ENCODE assay signal across 7 cellular contexts in genomic region chr9:70204743-70205142, GRCh38. TPM values are rescaled to one million over a fixed set of nuclear protein-coding genes. Genes with fewer than 3 reads are reported as not detected.
DNase-seq lines count a peak whose midpoint lies in the region; FAIRE-seq and TF ChIP-seq lines count a peak whose summit lies in the region.
"Not testable (repeated sequence)": the region's sequence is repeated elsewhere in the genome, so short reads cannot be mapped to it uniquely, and the experiment has no call there.

No MANE protein-coding gene starts in this region.

- H3K18ac ChIP-seq in trophoblast cell (ENCODE audit: low read length), result not testable (repeated sequence)

- H3K4me2 ChIP-seq in keratinocyte (ENCODE audit: control insufficient read depth, extremely low read depth, insufficient read depth, low read depth, low read length), result peak overlapping the region; percentile 66
- not testable (repeated sequence) for H3K4me2 ChIP-seq in trophoblast cell (ENCODE audit: low read length)

- not testable (repeated sequence) for H3K27ac ChIP-seq in HUES64 (ENCODE audit: low read depth, low read length); trophoblast cell (ENCODE audit: low read depth, low read length)
- H3K27ac ChIP-seq in epithelial cell of prostate, result peak overlapping the region; percentile 62
- H3K27ac ChIP-seq in keratinocyte (ENCODE audit: control insufficient read depth, insufficient read depth, low read length), result peak overlapping the region; percentile 65

- not testable (repeated sequence) for H3K4me1 ChIP-seq in ES-I3 (ENCODE audit: insufficient read depth, low read length); HUES64 (ENCODE audit: insufficient read depth, low read length); trophoblast cell (ENCODE audit: control insufficient read depth in 1 of 2, insufficient read depth in 2 of 2, low read length in 2 of 2)
- H3K4me1 ChIP-seq in keratinocyte (ENCODE audit: control insufficient read depth, extremely low read depth, insufficient read depth, low read length), result peaks cover 15% of the 10 kb centered on the region

- CTCF ChIA-PET in MCF 10A (lab: Yijun Ruan, JAX), result interaction anchor here (0.6 to 1.3 kb wide), 2 partner anchors 15 to 85 kb away, joined by 3 to 5 read pairs; no protein-coding TSS in a partner anchor

- peak overlapping the region; percentile 72 for H3K4me3 Mint-ChIP-seq in MCF 10A (ENCODE audit: unreplicated experiment)

- not testable (repeated sequence) for H3K4me1 Mint-ChIP-seq in MCF 10A (ENCODE audit: insufficient read depth, unreplicated experiment)

- intact Hi-C loops in MCF 10A (cut with micrococcal nuclease), result not testable (repeated sequence)

- H3K9me1 ChIP-seq in keratinocyte (ENCODE audit: control insufficient read depth, extremely low read depth, insufficient read depth, low read length), result not testable (repeated sequence)

- H4K20me1 ChIP-seq in keratinocyte (ENCODE audit: control insufficient read depth, extremely low read depth, insufficient read depth, low read length), result not testable (repeated sequence)

- not testable (repeated sequence) for H3K14ac ChIP-seq in trophoblast cell (ENCODE audit: low read length)

- H2BK120ac ChIP-seq in trophoblast cell (ENCODE audit: insufficient read depth, low read length, poor library complexity), result not testable (repeated sequence)

- H3K9ac ChIP-seq in ES-I3 (ENCODE audit: low read depth, low read length) (peak overlapping the region; percentile 63), HUES64 (ENCODE audit: low read depth, low read length) (peak overlapping the region; percentile 63; the same call in 1 of the 2 replicates), keratinocyte (ENCODE audit: control insufficient read depth, extremely low read depth, insufficient read depth, low read length) (peak overlapping the region; percentile 58)
- H3K9ac ChIP-seq in trophoblast cell (ENCODE audit: low read length), result not testable (repeated sequence)

- H2BK5ac ChIP-seq in trophoblast cell (ENCODE audit: low read depth, low read length, poor library complexity), result not testable (repeated sequence)

- peak overlapping the region; percentile 36 for H3K4me3 ChIP-seq in HUES64 (ENCODE audit: low read length)
- peak overlapping the region; percentile 22 to 58 (median 32) for H3K4me3 ChIP-seq in keratinocyte (ENCODE audit: control insufficient read depth in 2 of 3, extremely low read depth in 1 of 3, insufficient read depth in 2 of 3, low read depth in 1 of 3, low read length in 3 of 3)
- H3K4me3 ChIP-seq in trophoblast cell (ENCODE audit: low read depth, low read length), result not testable (repeated sequence)

- H3K27me3 Mint-ChIP-seq in MCF 10A (ENCODE audit: insufficient read depth, unreplicated experiment), result not testable (repeated sequence)

- FAIRE-seq in keratinocyte (lab: Jason Lieb, UNC), result not testable (repeated sequence)

- H2AK5ac ChIP-seq in trophoblast cell (ENCODE audit: low read length), result not testable (repeated sequence)

- BruUV-seq in MCF 10A (replicated peaks; lab: Mats Ljungman, UMichigan), result not testable (repeated sequence)

- H3K79me2 ChIP-seq in keratinocyte (ENCODE audit: control insufficient read depth, insufficient read depth, low read length); trophoblast cell (ENCODE audit: control insufficient read depth, insufficient read depth, low read length, poor library complexity): not testable (repeated sequence)

- H3K27me3 ChIP-seq in HUES64 (ENCODE audit: insufficient read depth, low read length); keratinocyte (ENCODE audit: control insufficient read depth, extremely low read depth, insufficient read depth, low read length); trophoblast cell (ENCODE audit: insufficient read depth, low read length): not testable (repeated sequence)

- H3K27ac Mint-ChIP-seq in MCF 10A (ENCODE audit: low read depth, unreplicated experiment), result not testable (repeated sequence)

- 72% methylated on average over 16 of the region's 16 CpGs for WGBS in HUES64
- no CpG with 5 or more reads among the region's 16 CpGs for WGBS in trophoblast cell (ENCODE audit: extremely low coverage, insufficient coverage, insufficient read length)

- not testable (repeated sequence) for H3K4ac ChIP-seq in trophoblast cell (ENCODE audit: low read depth, low read length)

- H3K9me3 Mint-ChIP-seq in MCF 10A (ENCODE audit: unreplicated experiment), result not testable (repeated sequence)

- H4K91ac ChIP-seq in trophoblast cell (ENCODE audit: low read depth, low read length), result peak overlapping the region; percentile 8

- not testable (repeated sequence) for H2BK12ac ChIP-seq in trophoblast cell (ENCODE audit: low read length)

- DNase-seq in NCI-H748 (lab: John Stamatoyannopoulos, UW; ENCODE audit: unreplicated experiment), result peak; percentile 52
- DNase-seq in MCF 10A (ENCODE audit: unreplicated experiment); epithelial cell of prostate (ENCODE audit: low read depth, low spot score); keratinocyte (ENCODE audit: low read depth, low spot score); trophoblast cell: not testable (repeated sequence)

- H3K23ac ChIP-seq in trophoblast cell (ENCODE audit: low read length), result not testable (repeated sequence)

- dilution Hi-C loops in keratinocyte (cut with MboI; ENCODE audit: extremely low pct_ligation_motif_present, low sequenced_read_pairs), result not testable (repeated sequence)

- POLR2A ChIA-PET in MCF 10A (lab: Yijun Ruan, JAX), result not testable (repeated sequence)

- not testable (repeated sequence) for H4K8ac ChIP-seq in trophoblast cell (ENCODE audit: low read depth, low read length)

- H4K12ac ChIP-seq in trophoblast cell (ENCODE audit: low read depth, low read length), result not testable (repeated sequence)

- TF ChIP-seq CTCF in MCF 10A (IDR thresholded peaks at IDR 0.05; ENCODE audit: unreplicated experiment); keratinocyte (optimal IDR thresholded peaks at IDR 0.05 in 1 of 3, IDR thresholded peaks at IDR 0.05 in 1 of 3, conservative IDR thresholded peaks at IDR 0.05 in 1 of 3; ENCODE audit: extremely low read depth in 1 of 3, insufficient read depth in 2 of 3, low read length in 3 of 3): not testable (repeated sequence)

- not testable (repeated sequence) for H3K36me3 ChIP-seq in ES-I3 (ENCODE audit: insufficient read depth, low read length); HUES64 (ENCODE audit: insufficient read depth, low read length); keratinocyte (ENCODE audit: control insufficient read depth in 2 of 2, extremely low read depth in 1 of 2, insufficient read depth in 2 of 2, low read length in 2 of 2); trophoblast cell (ENCODE audit: control insufficient read depth in 1 of 2, insufficient read depth in 2 of 2, low read length in 2 of 2)

- not testable (repeated sequence) for H3K9me3 ChIP-seq in ES-I3 (ENCODE audit: control insufficient read depth, insufficient read depth, low read length); HUES64 (ENCODE audit: insufficient read depth, low read depth, low read length); keratinocyte (ENCODE audit: control insufficient read depth, low read depth, low read length); trophoblast cell (ENCODE audit: insufficient read depth, low read depth, low read length)

- not testable (repeated sequence) for H3K79me1 ChIP-seq in trophoblast cell (ENCODE audit: low read length)

- not testable (repeated sequence) for H3K36me3 Mint-ChIP-seq in MCF 10A (ENCODE audit: insufficient read depth, unreplicated experiment)

- H2AFZ ChIP-seq in keratinocyte (ENCODE audit: control insufficient read depth, low read length), result peak overlapping the region; percentile 57
- H2AFZ ChIP-seq in trophoblast cell (ENCODE audit: insufficient read depth, low read length, poor library complexity), result not testable (repeated sequence)

RNA-seq across cellular contexts. Expression of gene SMC5, which starts 54.0 kb away (rescaled TPM):
- 14.8 TPM for polyA plus RNA-seq in HUES64 (2013, experiment 1 of 2)
- polyA plus RNA-seq in HUES64 (2013, experiment 2 of 2), result 15.7 TPM
- total RNA-seq in MCF 10A (2022), result 29.8 and 31.9 TPM in 2 replicates
- 8.1 to 16.5 TPM (median 9.1 TPM) in 3 replicates for polyA plus RNA-seq in keratinocyte
- polyA plus RNA-seq in keratinocyte (2011; ENCODE audit: low read depth), result 22.1 TPM
- 4.5 and 8.3 TPM in 2 replicates for polyA plus RNA-seq in keratinocyte (2011; cell fraction: cytosol; rRNA removed)
- 13.5 and 46.8 TPM in 2 replicates for polyA plus RNA-seq in keratinocyte (2011; cell fraction: nucleus; rRNA removed)
- polyA plus RNA-seq in keratinocyte (2012; ENCODE audit: low replicate concordance), result 7.0 and 11.9 TPM in 2 replicates
- 1.6 to 13.8 TPM (median 3.8 TPM) in 3 replicates for polyA minus RNA-seq in keratinocyte
- polyA minus RNA-seq in keratinocyte (2011; cell fraction: cytosol; rRNA and poly(A)+ RNA removed), result 6.7 TPM
- 11.0 and 24.7 TPM in 2 replicates for polyA minus RNA-seq in keratinocyte (2011; cell fraction: nucleus; rRNA and poly(A)+ RNA removed)
- 18.3 and 18.9 TPM in 2 replicates for polyA plus RNA-seq in trophoblast cell (2013)
